In genomic region chr10:4359003-4359402, GRCh38 we compare ENCODE assay signal across 18 cellular contexts.
A peak's percentile ranks its signal among the peaks of the same experiment; 100 is the strongest.
DNase-seq lines count a peak whose midpoint lies in the region; ATAC-seq, FAIRE-seq and TF ChIP-seq lines count a peak whose summit lies in the region.
"Had no signal": no experiment of that assay in that cellular context is flagged by ENCODE, and none has a peak within 500 bp of the region (broad histone marks: within the 10 kb centered on the region; RNA-seq: fewer than 3 reads in every experiment).

No MANE protein-coding gene starts in this region.

- no peaks in the 10 kb centered on the region for H3K27me3 ChIP-seq in H1 (replicated peaks in 1 of 4; ENCODE audit: control insufficient read depth in 3 of 4, extremely low read depth in 1 of 4, insufficient read depth in 3 of 4, low read length in 3 of 4)
- H3K27me3 ChIP-seq: colonic mucosa, spleen, tibial artery had no signal

- no peak overlapping the region for H3K4me2 ChIP-seq in H1 (ENCODE audit: insufficient read depth in 1 of 2, low read depth in 2 of 2, low read length in 2 of 2)

- H3K4me1 ChIP-seq in H1 (replicated peaks in 1 of 4; ENCODE audit: control insufficient read depth in 3 of 4, insufficient read depth in 4 of 4, low read length in 3 of 4) = peaks cover 0 to 3% (median 0%) of the 10 kb centered on the region in 4 experiments; a peak in 3 of 7 replicates
- H3K4me1 ChIP-seq: colonic mucosa, spleen had no signal

- no peak overlapping the region for H3K9ac ChIP-seq in H1 (replicated peaks in 1 of 4; ENCODE audit: extremely low read depth in 1 of 4, low read depth in 3 of 4, low read length in 3 of 4)

- POLR2A ChIA-PET in H1 (lab: Charles Lee; ENCODE audit: partially characterized antibody) = no interaction called here

- peak; percentile 25 for DNase-seq in EH (ENCODE audit: low read depth)
- DNase-seq in NCI-H446 treated with DMSO at 0.1 percent for 48 hours (lab: John Stamatoyannopoulos, UW) = peak; percentile 58
- no peak for DNase-seq in H1 (ENCODE audit: low read depth in 1 of 2, low spot score in 2 of 2)
- DNase-seq in kidney tubule cell (ENCODE audit: low spot score) = peak; percentile 4
- DNase-seq in dedifferentiated amniotic fluid mesenchymal stem cell (ENCODE audit: extremely low spot score) = no peak
- DNase-seq: activated CD4-positive, alpha-beta T cell treated with anti-CD3 and anti-CD28 coated beads, Interleukin-2, amount 50 U/mL, for 48 hours; activated T-cell treated with anti-CD3 and anti-CD28 coated beads, Interleukin-2, amount 50 U/mL, for 48 hours; colonic mucosa; GF-D8; NCI-H187 treated with DMSO at 0.1 percent for 48 hours; occipital lobe; spleen had no signal

- FAIRE-seq in H1 (lab: Jason Lieb, UNC) = no peak
- FAIRE-seq: H54 had no signal

- TF ChIP-seq POLR2A in H1 (IDR thresholded peaks at IDR 0.05; ENCODE audit: control extremely low read depth in 1 of 2, low read depth in 2 of 2, low read length in 2 of 2) = no peak
- TF ChIP-seq POLR2A in GM18505 (IDR thresholded peaks at IDR 0.05; ENCODE audit: borderline replicate concordance, extremely low read depth, insufficient read depth, insufficient read length) = no peak

- no peak for TF ChIP-seq EP300 in H1 (IDR thresholded peaks at IDR 0.05; ENCODE audit: borderline replicate concordance in 1 of 2, low read depth in 2 of 2, low read length in 2 of 2)

- 73% methylated on average over 5 of the region's 5 CpGs; no CpG with 5 or more reads in 1 of the 2 experiments for WGBS in H1 (ENCODE audit: extremely low coverage in 1 of 2, insufficient coverage in 1 of 2, insufficient read length in 1 of 2, insufficient replicate concordance in 2 of 2, low coverage in 1 of 2, low lambda C conversion rate in 2 of 2, missing lambda C conversion rate in 1 of 2), 2 experiments

- no peak overlapping the region for H3K27ac ChIP-seq in H1 (ENCODE audit: low read depth, low read length)
- H3K27ac ChIP-seq: colonic mucosa, RWPE1, spleen, tibial artery had no signal

- H2AK5ac ChIP-seq in H1 (ENCODE audit: low read depth, low read length) = no peak overlapping the region

- H4K8ac ChIP-seq in H1 (ENCODE audit: extremely low read depth, insufficient read depth, low read length) = no peak overlapping the region

- H3K14ac ChIP-seq in H1 (ENCODE audit: insufficient read length) = no peak overlapping the region

- TF ChIP-seq CTCF in H1 (IDR thresholded peaks at IDR 0.05; ENCODE audit: control extremely low read depth in 1 of 3, insufficient read depth in 1 of 3, low read depth in 1 of 3, low read length in 3 of 3) = no peak

- H4K91ac ChIP-seq in H1 (replicated peaks; ENCODE audit: insufficient read length, low read length) = no peak overlapping the region

- no peaks in the 10 kb centered on the region for H4K20me1 ChIP-seq in H1 (replicated peaks in 1 of 2; ENCODE audit: control insufficient read depth in 1 of 2, insufficient read depth in 2 of 2, low read length in 2 of 2)

- H3K79me1 ChIP-seq in H1 (ENCODE audit: low read depth, low read length) = no peaks in the 10 kb centered on the region

- TF ChIP-seq RAD21 in H1 (IDR thresholded peaks at IDR 0.05 in 1 of 2, conservative IDR thresholded peaks at IDR 0.05 in 1 of 2; ENCODE audit: low read depth in 2 of 2, low read length in 2 of 2) = no peak; a peak in 1 of 4 replicates

- no peak overlapping the region for H3K23ac ChIP-seq in H1 (ENCODE audit: insufficient read length)

- no peak overlapping the region for H3K4me3 ChIP-seq in H1 (ENCODE audit: extremely low read depth in 1 of 4, insufficient read depth in 2 of 4, low read depth in 3 of 4, low read length in 4 of 4)
- H3K4me3 ChIP-seq: colonic mucosa, spleen, tibial artery had no signal

- no peak overlapping the region for H2BK5ac ChIP-seq in H1 (ENCODE audit: low read depth, low read length)

- H2BK12ac ChIP-seq in H1 (ENCODE audit: low read depth, low read length) = no peak overlapping the region

- H3K56ac ChIP-seq in H1 (replicated peaks; ENCODE audit: insufficient read length, low read depth, low read length) = no peak overlapping the region

- no peak overlapping the region for H3K18ac ChIP-seq in H1 (ENCODE audit: extremely low read depth, low read length)

- no peaks in the 10 kb centered on the region for H3K79me2 ChIP-seq in H1 (ENCODE audit: control insufficient read depth in 1 of 2, insufficient read depth in 2 of 2, low read length in 2 of 2)

- H2BK15ac ChIP-seq in H1 (ENCODE audit: low read length) = no peak overlapping the region

- H3K4ac ChIP-seq in H1 (replicated peaks; ENCODE audit: insufficient read length, low read depth, low read length) = no peak overlapping the region

- no peak overlapping the region for H2AFZ ChIP-seq in H1 (ENCODE audit: low read length)

- no peaks in the 10 kb centered on the region for H3K9me3 ChIP-seq in H1 (ENCODE audit: insufficient read depth in 2 of 2, low read depth in 1 of 2, low read length in 1 of 2)
- H3K9me3 ChIP-seq: colonic mucosa, spleen, tibial artery had no signal

- no peaks in the 10 kb centered on the region for H3K36me3 ChIP-seq in H1 (ENCODE audit: control insufficient read depth in 2 of 4, insufficient read depth in 4 of 4, low read length in 3 of 4)
- H3K36me3 ChIP-seq: colonic mucosa, spleen, tibial artery had no signal

- H2BK20ac ChIP-seq in H1 (ENCODE audit: low read length) = no peak overlapping the region

- CTCF ChIA-PET in H1 (lab: Charles Lee; ENCODE audit: partially characterized antibody) = interaction anchor here (0.5 to 0.8 kb wide), 2 partner anchors 10 to 38 kb away, joined by 3 to 4 read pairs; no protein-coding TSS in a partner anchor

- no peak overlapping the region for H4K5ac ChIP-seq in H1 (ENCODE audit: insufficient read length, low read depth, low read length)

- H2BK120ac ChIP-seq in H1 (replicated peaks; ENCODE audit: low read depth, low read length) = no peak overlapping the region

- ATAC-seq in HG02981 (IDR thresholded peaks at IDR 0.05; ENCODE audit: unreplicated experiment) (no peak), HG03439 (IDR thresholded peaks at IDR 0.05; ENCODE audit: unreplicated experiment) (no peak), GM18505 (IDR thresholded peaks at IDR 0.05; ENCODE audit: unreplicated experiment) (no peak)

- no peaks in the 10 kb centered on the region for H3K23me2 ChIP-seq in H1 (ENCODE audit: low read depth, low read length)

TF ChIP-seq in H1, 55 proteins besides CTCF, POLR2A, EP300 and RAD21:
- TF ChIP-seq POLR2AphosphoS5 (IDR thresholded peaks at IDR 0.05; ENCODE audit: low read depth, low read length) = no peak
- no peak for TF ChIP-seq SRF (IDR thresholded peaks at IDR 0.05; ENCODE audit: low read depth, low read length)
- TF ChIP-seq CHD2 (IDR thresholded peaks at IDR 0.05; ENCODE audit: low read length) = no peak
- 0 out of 2 replicates have a peak, but pooled peaks have one; percentile 13 for TF ChIP-seq CEBPB (IDR thresholded peaks at IDR 0.05; ENCODE audit: low read depth, low read length)
TF ChIP-seq in H1: peak in this region for 1.

Comparison
In these comparisons a context has a peak if more than half of its experiments do, and no peak if none do; other contexts are left out.
1. DNase-seq: peak in EH (single experiment), NCI-H446 treated with DMSO at 0.1 percent for 48 hours (single experiment) and kidney tubule cell (single experiment); none in H1 (0 of 2) and dedifferentiated amniotic fluid mesenchymal stem cell (single experiment).